Comparison of ENCODE assay signal across 10 cellular contexts in the genomic region with DNA sequence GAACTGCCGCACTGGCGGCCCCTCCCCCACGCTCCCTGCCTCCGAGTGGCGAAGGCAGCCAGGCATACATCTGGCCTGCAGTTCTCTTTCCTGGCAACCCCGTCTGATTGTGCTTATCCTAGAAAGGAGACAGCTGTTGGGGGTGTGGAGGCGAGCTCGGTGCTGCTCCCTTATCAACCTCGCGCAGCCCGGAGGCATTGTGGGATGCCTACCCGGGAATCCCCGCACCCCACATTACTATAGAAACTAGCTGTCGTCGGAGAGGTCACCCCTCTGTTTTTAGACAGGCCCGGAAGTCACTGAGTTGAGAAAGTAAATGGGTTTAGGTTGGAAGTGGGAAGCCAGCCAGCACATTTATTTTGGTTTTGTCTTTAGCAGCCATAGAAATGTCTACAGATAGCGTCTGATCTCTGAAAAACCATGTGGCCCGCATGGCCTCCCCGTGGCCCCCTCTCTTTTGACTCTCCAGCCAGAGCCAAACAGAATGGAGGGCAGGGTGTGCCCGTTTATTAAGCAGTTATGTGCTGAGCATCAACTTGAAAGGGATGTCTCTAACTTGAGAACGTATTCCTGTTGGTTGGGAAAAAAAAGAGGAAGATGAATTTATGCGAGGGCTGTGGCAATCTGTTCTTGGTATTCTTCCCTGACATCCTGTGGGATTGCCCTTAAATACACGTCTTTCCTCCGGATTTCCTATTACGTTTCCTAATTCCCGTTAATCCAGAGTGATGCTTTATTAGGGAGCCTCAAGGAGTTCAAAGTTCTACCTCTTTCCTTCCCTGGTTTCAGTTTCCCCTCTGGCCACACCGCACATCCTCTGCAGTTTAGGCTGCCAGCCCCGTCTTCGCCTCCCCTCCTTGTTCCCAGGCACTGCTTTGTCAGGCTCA. TPM values are rescaled to one million over a fixed set of nuclear protein-coding genes. Genes with fewer than 3 reads are reported as not detected.
A peak's percentile ranks its signal among the peaks of the same experiment; 100 is the strongest.
DNase-seq lines count a peak whose midpoint lies in the region; ATAC-seq and TF ChIP-seq lines count a peak whose summit lies in the region.
"Had no signal": no experiment of that assay in that cellular context is flagged by ENCODE, and none has a peak within 500 bp of the region (broad histone marks: within the 10 kb centered on the region; RNA-seq: fewer than 3 reads in every experiment).

No MANE protein-coding gene starts in this region.

- WGBS in SK-N-SH (ENCODE audit: low lambda C conversion rate), result 45% methylated on average over 27 of the region's 29 CpGs

- no peak for TF ChIP-seq RAD21 in SK-N-SH (IDR thresholded peaks at IDR 0.05; ENCODE audit: low read length)

- H3K36me3 ChIP-seq in SK-N-SH (replicated peaks in 1 of 2; ENCODE audit: control insufficient read depth in 1 of 2, insufficient read depth in 2 of 2, low read length in 1 of 2), result peaks cover 0 to 7% of the 10 kb centered on the region in 2 experiments

- no peaks in the 10 kb centered on the region for H3K27me3 ChIP-seq in SK-N-SH (ENCODE audit: insufficient read depth)

- H2AFZ ChIP-seq in SK-N-SH (ENCODE audit: low read depth), result peak overlapping the region; percentile 32; the same call in 1 of the 2 replicates

- no peaks in the 10 kb centered on the region for H3K9me3 ChIP-seq in SK-N-SH

- DNase-seq in T-helper 2 cell treated with Interferon-gamma antibody and Interleukin-4, amounts not matched to agents 5 μg/mL and 100 μg/mL, for 36 hours (ENCODE audit: low spot score), result no peak
- DNase-seq in T-helper 2 cell (no peak), SK-N-SH (peak; percentile 94), fibroblast of pulmonary artery (ENCODE audit: low read depth) (peak; percentile 95), pulmonary artery endothelial cell (ENCODE audit: low read depth, low spot score) (peak; percentile 53), NCI-H128 (lab: John Stamatoyannopoulos, UW; ENCODE audit: unreplicated experiment) (no peak), GM19240 (ENCODE audit: insufficient read length, low spot score) (no peak)

- H3K4me3 ChIP-seq in SK-N-SH (ENCODE audit: low read depth in 2 of 2, low read length in 1 of 2), result no peak overlapping the region; a peak in 2 of 4 replicates
- H3K4me3 ChIP-seq in fibroblast of pulmonary artery (replicated peaks; ENCODE audit: low read depth, low read length), result peak overlapping the region; percentile 79

- H3K9ac ChIP-seq in SK-N-SH, result no peak overlapping the region

- H4K20me1 ChIP-seq in SK-N-SH (ENCODE audit: insufficient read depth), result no peaks in the 10 kb centered on the region

- no peaks in the 10 kb centered on the region for H3K9me2 ChIP-seq in SK-N-SH

- no peak for ATAC-seq in GM18520 (IDR thresholded peaks at IDR 0.05; ENCODE audit: unreplicated experiment)
- ATAC-seq: Panc1 had no signal

- H3K36me3 Mint-ChIP-seq in T-helper 2 cell treated with Interferon-gamma antibody and Interleukin-4, amounts not matched to agents 5 μg/mL and 100 μg/mL, for 36 hours (ENCODE audit: low read depth), result peaks cover 41% of the 10 kb centered on the region

- peaks cover 36% of the 10 kb centered on the region for H3K4me1 Mint-ChIP-seq in T-helper 2 cell treated with Interferon-gamma antibody and Interleukin-4, amounts not matched to agents 5 μg/mL and 100 μg/mL, for 36 hours (ENCODE audit: low read depth)

- peaks cover 10% of the 10 kb centered on the region for H3F3A ChIP-seq in SK-N-SH (replicated peaks; ENCODE audit: insufficient read depth)

- peak overlapping the region; percentile 6 for H3K27ac Mint-ChIP-seq in T-helper 2 cell treated with Interferon-gamma antibody and Interleukin-4, amounts not matched to agents 5 μg/mL and 100 μg/mL, for 36 hours

- no peaks in the 10 kb centered on the region for H3K9me3 Mint-ChIP-seq in T-helper 2 cell treated with Interferon-gamma antibody and Interleukin-4, amounts not matched to agents 5 μg/mL and 100 μg/mL, for 36 hours

- peak overlapping the region in 1 of 2 experiments; percentile 97; a peak in 3 of 4 replicates for H3K27ac ChIP-seq in SK-N-SH (ENCODE audit: low read depth in 2 of 2, low read length in 1 of 2)
- H3K27ac ChIP-seq: C4-2B had no signal

- TF ChIP-seq EP300 in SK-N-SH (IDR thresholded peaks at IDR 0.05; ENCODE audit: borderline replicate concordance in 1 of 2, low read depth in 1 of 2, low read length in 1 of 2), result peak in 1 of 2 experiments; percentile 87; a peak in 2 of 4 replicates

- no peak for TF ChIP-seq CTCF in SK-N-SH (IDR thresholded peaks at IDR 0.05)
- TF ChIP-seq CTCF in fibroblast of pulmonary artery (IDR thresholded peaks at IDR 0.05; ENCODE audit: low read length, missing control alignments), result no peak

- peaks cover 2% of the 10 kb centered on the region for H3K27me3 Mint-ChIP-seq in T-helper 2 cell treated with Interferon-gamma antibody and Interleukin-4, amounts not matched to agents 5 μg/mL and 100 μg/mL, for 36 hours (ENCODE audit: low read depth)

- POLR2A ChIA-PET in SK-N-SH (lab: Yijun Ruan, JAX), result interaction anchor here (0.9 to 1.1 kb wide), 3 partner anchors 9 to 30 kb away, joined by 3 to 10 read pairs (median 4); no protein-coding TSS in a partner anchor

- CTCF ChIA-PET in SK-N-SH (lab: Yijun Ruan, JAX), result interaction anchor here (1.1 kb wide), 1 partner anchor 249 kb away, joined by 3 read pairs; no protein-coding TSS in a partner anchor

- peak overlapping the region; percentile 98 for H3K4me3 Mint-ChIP-seq in T-helper 2 cell treated with Interferon-gamma antibody and Interleukin-4, amounts not matched to agents 5 μg/mL and 100 μg/mL, for 36 hours

- H3K4me2 ChIP-seq in SK-N-SH, result peak overlapping the region; percentile 56; the same call in 1 of the 2 replicates

- peaks cover 17 to 56% of the 10 kb centered on the region in 2 experiments; a peak in 3 of 4 replicates for H3K4me1 ChIP-seq in SK-N-SH (ENCODE audit: control insufficient read depth in 1 of 2, insufficient read depth in 2 of 2, low read depth in 1 of 2, low read length in 1 of 2)

- peaks cover 16% of the 10 kb centered on the region for H3K79me2 ChIP-seq in SK-N-SH (ENCODE audit: insufficient read depth)

TF ChIP-seq in SK-N-SH, 30 proteins besides CTCF, POLR2A, EP300 and RAD21:
- peak; percentile 80 for TF ChIP-seq TCF12 (IDR thresholded peaks at IDR 0.05)
- TF ChIP-seq MEF2A (IDR thresholded peaks at IDR 0.05; ENCODE audit: borderline replicate concordance, low read depth), result no peak
- TF ChIP-seq, protein P1, sequence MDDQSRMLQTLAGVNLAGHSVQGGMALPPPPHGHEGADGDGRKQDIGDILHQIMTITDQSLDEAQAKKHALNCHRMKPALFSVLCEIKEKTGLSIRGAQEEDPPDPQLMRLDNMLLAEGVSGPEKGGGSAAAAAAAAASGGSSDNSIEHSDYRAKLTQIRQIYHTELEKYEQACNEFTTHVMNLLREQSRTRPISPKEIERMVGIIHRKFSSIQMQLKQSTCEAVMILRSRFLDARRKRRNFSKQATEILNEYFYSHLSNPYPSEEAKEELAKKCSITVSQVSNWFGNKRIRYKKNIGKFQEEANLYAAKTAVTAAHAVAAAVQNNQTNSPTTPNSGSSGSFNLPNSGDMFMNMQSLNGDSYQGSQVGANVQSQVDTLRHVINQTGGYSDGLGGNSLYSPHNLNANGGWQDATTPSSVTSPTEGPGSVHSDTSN (IDR thresholded peaks at IDR 0.05), result 0 out of 2 replicates have a peak, but pooled peaks have one; percentile 6
- no peak for TF ChIP-seq YY1 (IDR thresholded peaks at IDR 0.05; ENCODE audit: low read depth)
- TF ChIP-seq GATA2 (CRISPR knock-in tag; IDR thresholded peaks at IDR 0.05), result peak; percentile 94
- no peak for TF ChIP-seq RFX5 (IDR thresholded peaks at IDR 0.05; ENCODE audit: low read length)
- no peak for TF ChIP-seq NRF1 (IDR thresholded peaks at IDR 0.05; ENCODE audit: low read depth, low read length)
- peak; percentile 90 for TF ChIP-seq RCOR1 (IDR thresholded peaks at IDR 0.05; ENCODE audit: low read length)
- TF ChIP-seq CHD2 (IDR thresholded peaks at IDR 0.05; ENCODE audit: low read length, partially characterized antibody), result peak; percentile 97
- TF ChIP-seq, protein P2, sequence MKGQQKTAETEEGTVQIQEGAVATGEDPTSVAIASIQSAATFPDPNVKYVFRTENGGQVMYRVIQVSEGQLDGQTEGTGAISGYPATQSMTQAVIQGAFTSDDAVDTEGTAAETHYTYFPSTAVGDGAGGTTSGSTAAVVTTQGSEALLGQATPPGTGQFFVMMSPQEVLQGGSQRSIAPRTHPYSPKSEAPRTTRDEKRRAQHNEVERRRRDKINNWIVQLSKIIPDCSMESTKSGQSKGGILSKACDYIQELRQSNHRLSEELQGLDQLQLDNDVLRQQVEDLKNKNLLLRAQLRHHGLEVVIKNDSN (IDR thresholded peaks at IDR 0.05; ENCODE audit: borderline replicate concordance, low read depth), result no peak
- TF ChIP-seq, protein P3, sequence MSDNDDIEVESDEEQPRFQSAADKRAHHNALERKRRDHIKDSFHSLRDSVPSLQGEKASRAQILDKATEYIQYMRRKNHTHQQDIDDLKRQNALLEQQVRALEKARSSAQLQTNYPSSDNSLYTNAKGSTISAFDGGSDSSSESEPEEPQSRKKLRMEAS (IDR thresholded peaks at IDR 0.05; ENCODE audit: low read depth), result peak; percentile 24; the same call in 1 of the 2 replicates
- TF ChIP-seq POLR2AphosphoS5 (IDR thresholded peaks at IDR 0.05; ENCODE audit: low read depth, low read length), result peak; percentile 48; the same call in 1 of the 2 replicates
- peak; percentile 97 for TF ChIP-seq FOXJ3 (CRISPR knock-in tag; IDR thresholded peaks at IDR 0.05)
- TF ChIP-seq, protein P4, sequence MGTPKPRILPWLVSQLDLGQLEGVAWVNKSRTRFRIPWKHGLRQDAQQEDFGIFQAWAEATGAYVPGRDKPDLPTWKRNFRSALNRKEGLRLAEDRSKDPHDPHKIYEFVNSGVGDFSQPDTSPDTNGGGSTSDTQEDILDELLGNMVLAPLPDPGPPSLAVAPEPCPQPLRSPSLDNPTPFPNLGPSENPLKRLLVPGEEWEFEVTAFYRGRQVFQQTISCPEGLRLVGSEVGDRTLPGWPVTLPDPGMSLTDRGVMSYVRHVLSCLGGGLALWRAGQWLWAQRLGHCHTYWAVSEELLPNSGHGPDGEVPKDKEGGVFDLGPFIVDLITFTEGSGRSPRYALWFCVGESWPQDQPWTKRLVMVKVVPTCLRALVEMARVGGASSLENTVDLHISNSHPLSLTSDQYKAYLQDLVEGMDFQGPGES (IDR thresholded peaks at IDR 0.05; ENCODE audit: low read depth, low read length), result no peak
TF ChIP-seq in SK-N-SH: peak in this region for 8.

RNA-seq across cellular contexts. Expression of a gene that starts 3.9 kb away (rescaled TPM):
- polyA plus RNA-seq in SK-N-SH (2012; rRNA removed), result 5.9 and 9.1 TPM in 2 replicates
- 4.7 and 5.4 TPM in 2 replicates for polyA plus RNA-seq in SK-N-SH (2012; cell fraction: cytosol; rRNA removed)
- 6.4 and 6.8 TPM in 2 replicates for polyA plus RNA-seq in SK-N-SH (2012; cell fraction: nucleus; rRNA removed)
- total RNA-seq in pulmonary artery endothelial cell, result 28.9 and 32.7 TPM in 2 replicates

Comparison
In these comparisons a context has a peak if more than half of its experiments do, and no peak if none do; other contexts are left out.
1. DNase-seq: peak in SK-N-SH (single experiment), fibroblast of pulmonary artery (single experiment) and pulmonary artery endothelial cell (single experiment); none in T-helper 2 cell treated with Interferon-gamma antibody and Interleukin-4, amounts not matched to agents 5 μg/mL and 100 μg/mL, for 36 hours (single experiment), T-helper 2 cell (0 of 5), NCI-H128 (single experiment) and GM19240 (single experiment).